In the genomic region with DNA sequence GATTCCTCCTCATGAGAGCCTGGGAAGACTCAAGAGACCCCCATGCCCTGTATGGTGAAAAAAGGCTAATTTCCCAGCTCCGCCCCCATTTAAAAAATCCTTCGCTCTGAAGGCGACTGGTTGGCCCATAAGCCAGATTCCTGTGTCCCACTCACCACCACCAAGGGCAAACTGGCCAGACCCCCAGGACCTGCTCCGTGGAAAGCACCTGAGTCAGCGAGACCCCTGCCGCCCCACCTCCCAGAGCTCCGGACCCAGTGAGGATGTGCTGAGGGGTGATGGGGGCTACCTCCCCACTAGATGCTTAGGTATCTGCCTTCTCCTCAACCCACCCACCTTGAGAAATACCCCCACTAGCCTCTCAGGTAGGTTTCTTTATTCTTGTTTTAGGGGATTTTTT, we compare ENCODE assay signal across 8 cellular contexts. TPM values are rescaled to one million over a fixed set of nuclear protein-coding genes. Genes with fewer than 3 reads are reported as not detected.
"Had no signal": no experiment of that assay in that cellular context is flagged by ENCODE, and none has a peak within 500 bp of the region (broad histone marks: within the 10 kb centered on the region; RNA-seq: fewer than 3 reads in every experiment).

No MANE protein-coding gene starts in this region.

- DNase-seq: H9, HCEC 1CT, IMR-90 had no signal

- H3K4me2 ChIP-seq: GM23338 had no signal

- FAIRE-seq: H1, H54, HTR-8/SVneo had no signal

- H3K4me3 ChIP-seq: GM23338 had no signal

- H2AFZ ChIP-seq: GM23338 had no signal

- ATAC-seq: GM23338 had no signal

RNA-seq across cellular contexts. Expression of gene RBFOX3, which starts 42.2 kb away (rescaled TPM):
- total RNA-seq: HT-29, IMR-90 had no signal
